In the genomic region with DNA sequence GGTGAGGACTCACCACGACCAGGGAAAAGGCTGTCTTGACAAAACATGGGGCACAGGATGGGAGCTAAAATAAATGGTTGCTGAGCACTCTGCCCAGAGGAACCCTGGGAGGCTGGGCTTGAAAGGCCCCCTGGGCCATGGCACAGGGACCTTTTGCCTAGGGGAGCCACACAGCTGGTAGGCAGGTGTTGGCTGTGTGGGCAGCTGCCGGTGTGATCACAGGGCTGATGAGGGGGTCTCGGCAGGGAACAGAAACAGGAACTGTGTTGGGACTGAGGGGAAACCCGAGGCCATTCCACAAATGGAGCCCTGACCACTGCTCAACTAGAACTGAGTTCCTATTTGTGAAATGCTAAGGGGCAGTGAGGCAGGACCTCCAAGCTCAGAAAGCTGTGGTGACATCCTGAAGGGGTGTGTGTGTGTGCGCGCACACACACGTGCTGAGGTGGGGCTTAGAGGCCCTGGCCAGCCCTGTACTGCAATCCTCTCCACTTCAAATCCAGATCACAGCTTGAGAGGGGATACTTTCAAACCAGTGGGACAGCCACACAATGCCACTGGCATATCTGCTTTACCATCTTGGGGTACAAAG, we compare ENCODE assay signal across 18 cellular contexts. TPM values are rescaled to one million over a fixed set of nuclear protein-coding genes. Genes with fewer than 3 reads are reported as not detected.
"Had no signal": no experiment of that assay in that cellular context is flagged by ENCODE, and none has a peak within 500 bp of the region (broad histone marks: within the 10 kb centered on the region; RNA-seq: fewer than 3 reads in every experiment).

No MANE protein-coding gene starts in this region.

- DNase-seq: activated CD4-positive, alpha-beta T cell treated with anti-CD3 and anti-CD28 coated beads, Interleukin-2, amount 50 U/mL, for 4 hours; activated T-cell treated with anti-CD3 and anti-CD28 coated beads, Interleukin-2, amount 50 U/mL, for 48 hours; aorta; left colon; stimulated activated CD4-positive, alpha-beta T cell treated with anti-CD3 and anti-CD28 coated beads, Interleukin-2, amount 100 ng/mL, for 48 hours; stimulated activated CD8-positive, alpha-beta memory T cell treated with anti-CD3 and anti-CD28 coated beads, Interleukin-4, amount 100 ng/mL, for 48 hours; stomach; uterus had no signal

- H3K27ac ChIP-seq: esophagus muscularis mucosa, stomach, thoracic aorta, uterus had no signal

- H3K4me3 ChIP-seq: esophagus muscularis mucosa, lung, stomach, thoracic aorta, uterus had no signal

- H3K4me1 ChIP-seq: esophagus muscularis mucosa, stomach, uterus had no signal

- H3K9me3 Mint-ChIP-seq: natural killer cell treated with Interleukin-12 subunit alpha and Interleukin-12 subunit beta and Interleukin-15 and Interleukin-18, amount 100 ng/mL, for 72 hours had no signal

- H3K4me3 Mint-ChIP-seq: natural killer cell treated with Interleukin-12 subunit alpha and Interleukin-12 subunit beta and Interleukin-15 and Interleukin-18, amount 100 ng/mL, for 72 hours had no signal

- H3K27me3 Mint-ChIP-seq: natural killer cell treated with Interleukin-12 subunit alpha and Interleukin-12 subunit beta and Interleukin-15 and Interleukin-18, amount 100 ng/mL, for 72 hours had no signal

- H3K27ac Mint-ChIP-seq: natural killer cell treated with Interleukin-12 subunit alpha and Interleukin-12 subunit beta and Interleukin-15 and Interleukin-18, amount 100 ng/mL, for 72 hours had no signal

- H3K9me3 ChIP-seq: esophagus muscularis mucosa, stomach, thoracic aorta, uterus had no signal

- H3K36me3 Mint-ChIP-seq: natural killer cell treated with Interleukin-12 subunit alpha and Interleukin-12 subunit beta and Interleukin-15 and Interleukin-18, amount 100 ng/mL, for 72 hours had no signal

- ATAC-seq: activated CD4-positive, CD25-positive, alpha-beta regulatory T cell treated with anti-CD3 and anti-CD28 coated beads, Interleukin-2, amount 50 U/mL, for 24 hours; left colon had no signal

- H3K27me3 ChIP-seq: uterus had no signal

- H3K36me3 ChIP-seq: esophagus muscularis mucosa, stomach, thoracic aorta, uterus had no signal

RNA-seq across cellular contexts. Expression of gene THEM5, which starts 6.4 kb away (rescaled TPM):
- total RNA-seq: aorta; esophagus muscularis mucosa; fibroblast of villous mesenchyme; left colon; lung; mucosa of gallbladder; natural killer cell treated with Interleukin-12 subunit alpha and Interleukin-12 subunit beta and Interleukin-15 and Interleukin-18, amount 100 ng/mL, for 72 hours; osteocyte; pulmonary artery endothelial cell; stomach; T-helper 2 cell treated with Interferon-gamma antibody and Interleukin-4, amounts not matched to agents 100 ng/mL and 5 ng/mL, for 36 hours; thoracic aorta; uterus had no signal

RNA-seq across cellular contexts. Expression of gene C2CD4D, which starts 20.3 kb away (rescaled TPM):
- total RNA-seq: aorta, esophagus muscularis mucosa, fibroblast of villous mesenchyme, osteocyte, thoracic aorta, uterus had no signal

RNA-seq across cellular contexts. Expression of gene RORC, which starts 28.3 kb away (rescaled TPM):
- total RNA-seq: fibroblast of villous mesenchyme, osteocyte, pulmonary artery endothelial cell, thoracic aorta had no signal

RNA-seq across cellular contexts. Expression of gene LINGO4, which starts 54.7 kb away (rescaled TPM):
- total RNA-seq: aorta; esophagus muscularis mucosa; fibroblast of villous mesenchyme; natural killer cell treated with Interleukin-12 subunit alpha and Interleukin-12 subunit beta and Interleukin-15 and Interleukin-18, amount 100 ng/mL, for 72 hours; osteocyte; pulmonary artery endothelial cell; T-helper 2 cell treated with Interferon-gamma antibody and Interleukin-4, amounts not matched to agents 100 ng/mL and 5 ng/mL, for 36 hours; thoracic aorta had no signal
